Comparison of ENCODE assay signal across 10 cellular contexts in genomic region chr1:110255388-110255787, GRCh38. TPM values are rescaled to one million over a fixed set of nuclear protein-coding genes. Genes with fewer than 3 reads are reported as not detected.
DNase-seq lines count a peak whose midpoint lies in the region; ATAC-seq and TF ChIP-seq lines count a peak whose summit lies in the region.
"Had no signal": no experiment of that assay in that cellular context is flagged by ENCODE, and none has a peak within 500 bp of the region (broad histone marks: within the 10 kb centered on the region; RNA-seq: fewer than 3 reads in every experiment).

No MANE protein-coding gene starts in this region.

- in situ Hi-C loops in GM13976 (cut with MboI; ENCODE audit: low sequenced_read_pairs, unreplicated experiment): no loop called here

- TF ChIP-seq CTCF in GM13976 (IDR thresholded peaks at IDR 0.05; ENCODE audit: borderline replicate concordance, control extremely low read depth, extremely low read depth, insufficient read depth, missing control alignments) (no peak), vagina (IDR thresholded peaks at IDR 0.05) (no peak), prostate gland (IDR thresholded peaks at IDR 0.05) (no peak)

- TF ChIP-seq POLR2A in vagina (IDR thresholded peaks at IDR 0.05) (no peak), prostate gland (IDR thresholded peaks at IDR 0.05) (no peak)

- 59% methylated on average over 4 of the region's 4 CpGs for WGBS in prostate gland

- H3K4me1 ChIP-seq in vagina (no peaks in the 10 kb centered on the region), prostate gland (replicated peaks) (no peaks in the 10 kb centered on the region)

- H3K27me3 ChIP-seq in vagina (no peaks in the 10 kb centered on the region), prostate gland (replicated peaks; ENCODE audit: insufficient read depth) (no peaks in the 10 kb centered on the region)
- H3K27me3 ChIP-seq: left lung had no signal

- DNase-seq in NCI-H1092 treated with DMSO at 0.1 percent for 48 hours (lab: John Stamatoyannopoulos, UW): peak; percentile 14
- DNase-seq in anterior cingulate cortex (lab: John Stamatoyannopoulos, UW): peak in 47 of 58 donors; percentile 6 to 86 (median 43)
- DNase-seq in midbrain (lab: John Stamatoyannopoulos, UW): peak; percentile 42
- DNase-seq in GM13976 (ENCODE audit: low spot score): no peak
- no peak for DNase-seq in vagina (ENCODE audit: extremely low spot score in 2 of 2)
- no peak for DNase-seq in prostate gland (ENCODE audit: low spot score)
- DNase-seq: GDM1, left lung had no signal

- no peak overlapping the region for H3K27ac ChIP-seq in vagina
- no peak overlapping the region for H3K27ac ChIP-seq in prostate gland
- H3K27ac ChIP-seq: left lung had no signal

- H3K36me3 ChIP-seq in vagina (no peaks in the 10 kb centered on the region), prostate gland (no peaks in the 10 kb centered on the region)
- H3K36me3 ChIP-seq: left lung had no signal

- H3K4me3 ChIP-seq in vagina (no peak overlapping the region), prostate gland (no peak overlapping the region)
- H3K4me3 ChIP-seq: left lung had no signal

- ATAC-seq in GM18867 (IDR thresholded peaks at IDR 0.05; ENCODE audit: unreplicated experiment): peak; percentile 45
- ATAC-seq: left lung, sciatic nerve had no signal

- no peaks in the 10 kb centered on the region for H3K9me3 ChIP-seq in vagina
- no peaks in the 10 kb centered on the region for H3K9me3 ChIP-seq in prostate gland
- H3K9me3 ChIP-seq: left lung had no signal

- intact Hi-C loops in vagina (cut with DNase I) (no loop called here), prostate gland (cut with DNase I) (no loop called here)

RNA-seq across cellular contexts. Expression of gene KCNC4, which starts 45.3 kb away (rescaled TPM):
- total RNA-seq in vagina (10.1 TPM), prostate gland (10 to 100 TPM in 1 of 2 donors, 1 to 10 TPM in 1; 4.7 to 23.9 TPM)

Comparison
In these comparisons a context has a peak if more than half of its experiments do, and no peak if none do; other contexts are left out.
1. DNase-seq: peak in NCI-H1092 treated with DMSO at 0.1 percent for 48 hours (single experiment), anterior cingulate cortex (47 of 58) and midbrain (single experiment); none in GM13976 (single experiment), vagina (0 of 2) and prostate gland (single experiment).